17 cellular contexts compared by ENCODE assay signal in genomic region chr20:48958743-48959142, GRCh38. TPM values are rescaled to one million over a fixed set of nuclear protein-coding genes. Genes with fewer than 3 reads are reported as not detected.
DNase-seq lines count a peak whose midpoint lies in the region; ATAC-seq and TF ChIP-seq lines count a peak whose summit lies in the region.
"Had no signal": no experiment of that assay in that cellular context is flagged by ENCODE, and none has a peak within 500 bp of the region (broad histone marks: within the 10 kb centered on the region; RNA-seq: fewer than 3 reads in every experiment).

No MANE protein-coding gene starts in this region.

- no peaks in the 10 kb centered on the region for H3K27me3 ChIP-seq in neural progenitor cell

- H3K79me2 ChIP-seq in neural progenitor cell (ENCODE audit: low read depth), result no peaks in the 10 kb centered on the region

- H3K27ac ChIP-seq in RWPE1, result peak overlapping the region; percentile 11; the same call in 1 of the 2 replicates
- no peak overlapping the region for H3K27ac ChIP-seq in neural progenitor cell
- H3K27ac ChIP-seq: 22Rv1, A549, C4-2B, GM23248, HL-60 had no signal

- DNase-seq in activated CD8-positive, alpha-beta T cell treated with anti-CD3 and anti-CD28 coated beads, Interleukin-2, amount 10 ng/mL, durations not matched to agents 7 days and 5 days, result no peak
- no peak for DNase-seq in activated CD8-positive, alpha-beta T cell treated with anti-CD3 and anti-CD28 coated beads for 36 hours
- DNase-seq in activated naive CD4-positive, alpha-beta T cell treated with anti-CD3 and anti-CD28 coated beads, Interleukin-2, amount 50 U/mL, for 72 hours (ENCODE audit: low spot score in 2 of 2), result no peak
- DNase-seq in activated naive CD4-positive, alpha-beta T cell treated with Interleukin-2 at 50 U/mL for 16 hours, result no peak
- DNase-seq in RWPE1 (ENCODE audit: low spot score) (no peak), neural progenitor cell (ENCODE audit: low spot score) (no peak), left cardiac atrium (no peak)
- DNase-seq: AML-193; Caco-2; CD4-positive, alpha-beta T cell; GM23248 had no signal

- no peaks in the 10 kb centered on the region for H3K4me1 Mint-ChIP-seq in activated CD8-positive, alpha-beta T cell treated with anti-CD3 and anti-CD28 coated beads, Interleukin-2, amount 10 ng/mL, durations not matched to agents 7 days and 5 days (ENCODE audit: low read depth)
- peaks cover 5% of the 10 kb centered on the region for H3K4me1 Mint-ChIP-seq in activated CD8-positive, alpha-beta T cell treated with anti-CD3 and anti-CD28 coated beads for 36 hours (ENCODE audit: low read depth)
- no peaks in the 10 kb centered on the region for H3K4me1 Mint-ChIP-seq in neural progenitor cell
- H3K4me1 Mint-ChIP-seq: IgD-negative memory B cell had no signal

- H3K27me3 Mint-ChIP-seq in activated CD8-positive, alpha-beta T cell treated with anti-CD3 and anti-CD28 coated beads, Interleukin-2, amount 10 ng/mL, durations not matched to agents 7 days and 5 days (ENCODE audit: low read depth), result no peaks in the 10 kb centered on the region
- H3K27me3 Mint-ChIP-seq in activated CD8-positive, alpha-beta T cell treated with anti-CD3 and anti-CD28 coated beads for 36 hours, result no peaks in the 10 kb centered on the region
- H3K27me3 Mint-ChIP-seq in neural progenitor cell (ENCODE audit: insufficient read depth, low read depth), result no peaks in the 10 kb centered on the region
- H3K27me3 Mint-ChIP-seq: CD4-positive, alpha-beta T cell; IgD-negative memory B cell had no signal

- intact Hi-C loops in activated CD8-positive, alpha-beta T cell treated with anti-CD3 and anti-CD28 coated beads for 36 hours (cut with micrococcal nuclease), result no loop called here
- intact Hi-C loops in left cardiac atrium (cut with DNase I), result no loop called here

- H3K36me3 ChIP-seq in neural progenitor cell, result no peaks in the 10 kb centered on the region

- no peaks in the 10 kb centered on the region for H3F3A ChIP-seq in neural progenitor cell (ENCODE audit: low read depth)

- H3K4me3 Mint-ChIP-seq in activated CD8-positive, alpha-beta T cell treated with anti-CD3 and anti-CD28 coated beads, Interleukin-2, amount 10 ng/mL, durations not matched to agents 7 days and 5 days, result no peak overlapping the region
- H3K4me3 Mint-ChIP-seq in activated CD8-positive, alpha-beta T cell treated with anti-CD3 and anti-CD28 coated beads for 36 hours, result no peak overlapping the region
- no peak overlapping the region for H3K4me3 Mint-ChIP-seq in neural progenitor cell
- H3K4me3 Mint-ChIP-seq: CD4-positive, alpha-beta T cell had no signal

- no peaks in the 10 kb centered on the region for H4K20me1 ChIP-seq in neural progenitor cell (ENCODE audit: low read depth)

- POLR2A ChIA-PET in activated CD8-positive, alpha-beta T cell treated with anti-CD3 and anti-CD28 coated beads, Interleukin-2, amount 10 ng/mL, durations not matched to agents 7 days and 5 days (lab: Charles Lee), result no interaction called here
- POLR2A ChIA-PET in activated CD8-positive, alpha-beta T cell treated with anti-CD3 and anti-CD28 coated beads for 36 hours (lab: Charles Lee), result no interaction called here
- POLR2A ChIA-PET in RWPE1 (lab: Yijun Ruan, JAX; ENCODE audit: low non-redundant PET), result no interaction called here

- no peaks in the 10 kb centered on the region for H3K9me3 Mint-ChIP-seq in activated CD8-positive, alpha-beta T cell treated with anti-CD3 and anti-CD28 coated beads, Interleukin-2, amount 10 ng/mL, durations not matched to agents 7 days and 5 days (ENCODE audit: insufficient read depth)
- H3K9me3 Mint-ChIP-seq in activated CD8-positive, alpha-beta T cell treated with anti-CD3 and anti-CD28 coated beads for 36 hours, result no peaks in the 10 kb centered on the region
- H3K9me3 Mint-ChIP-seq in activated naive CD4-positive, alpha-beta T cell treated with anti-CD3 and anti-CD28 coated beads, Interleukin-2, amount 50 U/mL, for 72 hours, result no peaks in the 10 kb centered on the region
- H3K9me3 Mint-ChIP-seq in neural progenitor cell, result no peaks in the 10 kb centered on the region
- H3K9me3 Mint-ChIP-seq: CD4-positive, alpha-beta T cell; IgD-negative memory B cell had no signal

- no peak for ATAC-seq in activated CD8-positive, alpha-beta T cell treated with anti-CD3 and anti-CD28 coated beads, Interleukin-2, amount 10 ng/mL, durations not matched to agents 7 days and 5 days
- ATAC-seq in activated CD8-positive, alpha-beta T cell treated with anti-CD3 and anti-CD28 coated beads for 36 hours, result no peak
- no peak for ATAC-seq in activated naive CD4-positive, alpha-beta T cell treated with anti-CD3 and anti-CD28 coated beads, Interleukin-2, amount 50 U/mL, for 72 hours
- ATAC-seq in left cardiac atrium, result no peak
- ATAC-seq: A549 had no signal

- no peaks in the 10 kb centered on the region for H3K9me3 ChIP-seq in neural progenitor cell (ENCODE audit: low read depth)
- H3K9me3 ChIP-seq: A549, Caco-2, HAP-1 had no signal

- peaks cover 31% of the 10 kb centered on the region for H3K36me3 Mint-ChIP-seq in activated CD8-positive, alpha-beta T cell treated with anti-CD3 and anti-CD28 coated beads, Interleukin-2, amount 10 ng/mL, durations not matched to agents 7 days and 5 days (ENCODE audit: low read depth)
- H3K36me3 Mint-ChIP-seq in activated CD8-positive, alpha-beta T cell treated with anti-CD3 and anti-CD28 coated beads for 36 hours (ENCODE audit: low read depth), result peaks cover 13% of the 10 kb centered on the region
- peaks cover 0 to 6% of the 10 kb centered on the region in 2 donors for H3K36me3 Mint-ChIP-seq in activated naive CD4-positive, alpha-beta T cell treated with anti-CD3 and anti-CD28 coated beads, Interleukin-2, amount 50 U/mL, for 72 hours
- peaks cover 2% of the 10 kb centered on the region for H3K36me3 Mint-ChIP-seq in neural progenitor cell

- H3K4me2 ChIP-seq in neural progenitor cell, result no peak overlapping the region
- H3K4me2 ChIP-seq: A549 had no signal

- H3K4me1 ChIP-seq in neural progenitor cell, result no peaks in the 10 kb centered on the region
- H3K4me1 ChIP-seq: A549, Caco-2, HAP-1 had no signal

- TF ChIP-seq CTCF in activated CD8-positive, alpha-beta T cell treated with anti-CD3 and anti-CD28 coated beads for 36 hours (IDR thresholded peaks at IDR 0.05), result no peak
- TF ChIP-seq CTCF in RWPE1 (conservative IDR thresholded peaks at IDR 0.05; ENCODE audit: low read depth), result no peak
- no peak for TF ChIP-seq CTCF in neural progenitor cell (IDR thresholded peaks at IDR 0.05)

- CTCF ChIA-PET in activated CD8-positive, alpha-beta T cell treated with anti-CD3 and anti-CD28 coated beads, Interleukin-2, amount 10 ng/mL, durations not matched to agents 7 days and 5 days (lab: Charles Lee), result no interaction called here
- CTCF ChIA-PET in activated CD8-positive, alpha-beta T cell treated with anti-CD3 and anti-CD28 coated beads for 36 hours (lab: Charles Lee), result interaction anchor here (1.1 kb wide), 1 partner anchor 301 kb away, joined by 4 read pairs; no protein-coding TSS in a partner anchor
- CTCF ChIA-PET in RWPE1 (lab: Yijun Ruan, JAX), result interaction anchor here (0.8 kb wide), 1 partner anchor 417 kb away, joined by 4 read pairs; no protein-coding TSS in a partner anchor

- no peak overlapping the region for H3K4me3 ChIP-seq in neural progenitor cell
- H3K4me3 ChIP-seq: A549, GM23248, HAP-1 had no signal

- H2AFZ ChIP-seq in neural progenitor cell (replicated peaks), result no peak overlapping the region
- H2AFZ ChIP-seq: GM23248 had no signal

- H3K9ac ChIP-seq in neural progenitor cell, result no peak overlapping the region
- H3K9ac ChIP-seq: GM23248 had no signal

- H3K27ac Mint-ChIP-seq in activated CD8-positive, alpha-beta T cell treated with anti-CD3 and anti-CD28 coated beads, Interleukin-2, amount 10 ng/mL, durations not matched to agents 7 days and 5 days, result peak overlapping the region; percentile 16
- no peak overlapping the region for H3K27ac Mint-ChIP-seq in activated CD8-positive, alpha-beta T cell treated with anti-CD3 and anti-CD28 coated beads for 36 hours
- H3K27ac Mint-ChIP-seq in activated naive CD4-positive, alpha-beta T cell treated with anti-CD3 and anti-CD28 coated beads, Interleukin-2, amount 50 U/mL, for 72 hours, result peak overlapping the region; percentile 19 to 39
- no peak overlapping the region for H3K27ac Mint-ChIP-seq in neural progenitor cell
- H3K27ac Mint-ChIP-seq: CD4-positive, alpha-beta T cell; IgD-negative memory B cell had no signal

RNA-seq across cellular contexts. Expression of gene ARFGEF2, which starts 37.2 kb away (rescaled TPM):
- total RNA-seq in activated CD8-positive, alpha-beta T cell treated with anti-CD3 and anti-CD28 coated beads, Interleukin-2, amount 10 ng/mL, durations not matched to agents 7 days and 5 days, result 10 to 100 TPM; 19.1 to 20.1 TPM
- total RNA-seq in activated CD8-positive, alpha-beta T cell treated with anti-CD3 and anti-CD28 coated beads for 36 hours, result 10 to 100 TPM; 20.5 to 22.7 TPM
- 10 to 100 TPM; 23.6 to 24.7 TPM for total RNA-seq in activated naive CD4-positive, alpha-beta T cell treated with anti-CD3 and anti-CD28 coated beads, Interleukin-2, amount 50 U/mL, for 72 hours
- total RNA-seq in neural progenitor cell (ENCODE audit: low replicate concordance) (13.9 and 16.6 TPM in 2 replicates), left cardiac atrium (10 to 100 TPM; 31.8 to 36.4 TPM)

Comparison
In these comparisons a context has a peak if more than half of its experiments do, and no peak if none do; other contexts are left out.
1. H3K27ac Mint-ChIP-seq: peak in activated CD8-positive, alpha-beta T cell treated with anti-CD3 and anti-CD28 coated beads, Interleukin-2, amount 10 ng/mL, durations not matched to agents 7 days and 5 days (single experiment) and activated naive CD4-positive, alpha-beta T cell treated with anti-CD3 and anti-CD28 coated beads, Interleukin-2, amount 50 U/mL, for 72 hours (2 of 2); none in activated CD8-positive, alpha-beta T cell treated with anti-CD3 and anti-CD28 coated beads for 36 hours (single experiment) and neural progenitor cell (single experiment).